ENCODE assay signal across 8 cellular contexts in genomic region chr10:89207181-89207800, GRCh38. TPM values are rescaled to one million over a fixed set of nuclear protein-coding genes. Genes with fewer than 3 reads are reported as not detected.
A peak's percentile ranks its signal among the peaks of the same experiment; 100 is the strongest.
DNase-seq lines count a peak whose midpoint lies in the region; ATAC-seq and TF ChIP-seq lines count a peak whose summit lies in the region.

Gene CH25H, minus strand, starts transcription at chr10:89207317. Its CDS starts 25 bp downstream, at chr10:89207292.

- peak within 1 kb of the TSS; percentile 38 for H3K27ac Mint-ChIP-seq in activated CD8-positive, alpha-beta memory T cell treated with anti-CD3 and anti-CD28 coated beads, Interleukin-2, amount 10 ng/mL, durations not matched to agents 7 days and 5 days
- no peak within 1 kb of the TSS for H3K27ac Mint-ChIP-seq in activated naive CD8-positive, alpha-beta T cell
- no peak within 1 kb of the TSS for H3K27ac Mint-ChIP-seq in neural progenitor cell

- no peaks in the 10 kb centered on the region for H3K9me2 ChIP-seq in OCI-LY1 (ENCODE audit: low read depth, low read length)

- peak; percentile 64 for DNase-seq in activated CD8-positive, alpha-beta memory T cell treated with anti-CD3 and anti-CD28 coated beads, Interleukin-2, amount 10 ng/mL, durations not matched to agents 7 days and 5 days
- no peak for DNase-seq in activated CD8-positive, alpha-beta memory T cell treated with anti-CD3 and anti-CD28 coated beads for 24 hours
- peak; percentile 53 for DNase-seq in glomerular visceral epithelial cell (ENCODE audit: extremely low spot score)
- peak; percentile 81 for DNase-seq in neural progenitor cell (ENCODE audit: low spot score)
- peak; percentile 42 for DNase-seq in thoracic aorta (ENCODE audit: low spot score)
- DNase-seq in NCI-H1092 (lab: John Stamatoyannopoulos, UW): no peak

- ATAC-seq in activated CD8-positive, alpha-beta memory T cell treated with anti-CD3 and anti-CD28 coated beads, Interleukin-2, amount 10 ng/mL, durations not matched to agents 7 days and 5 days: peak; percentile 72
- ATAC-seq in thoracic aorta (ENCODE audit: insufficient number of reproducible peaks, low FRiP score, low read depth): peak; percentile 42

- no peak within 1 kb of the TSS for H3K4me3 ChIP-seq in OCI-LY1 (ENCODE audit: low read depth, low read length, poor library complexity, severe bottlenecking)
- H3K4me3 ChIP-seq in neural progenitor cell: peak within 1 kb of the TSS; percentile 48
- peak within 1 kb of the TSS; percentile 78 for H3K4me3 ChIP-seq in thoracic aorta

- peaks cover 30% of the 10 kb centered on the region for H3K27me3 Mint-ChIP-seq in activated CD8-positive, alpha-beta memory T cell treated with anti-CD3 and anti-CD28 coated beads, Interleukin-2, amount 10 ng/mL, durations not matched to agents 7 days and 5 days
- H3K27me3 Mint-ChIP-seq in activated naive CD8-positive, alpha-beta T cell: peaks cover 24% of the 10 kb centered on the region
- H3K27me3 Mint-ChIP-seq in neural progenitor cell (ENCODE audit: insufficient read depth, low read depth): peaks cover 25% of the 10 kb centered on the region

- peak within 1 kb of the TSS; percentile 73 for H3K4me3 Mint-ChIP-seq in activated CD8-positive, alpha-beta memory T cell treated with anti-CD3 and anti-CD28 coated beads, Interleukin-2, amount 10 ng/mL, durations not matched to agents 7 days and 5 days
- H3K4me3 Mint-ChIP-seq in activated naive CD8-positive, alpha-beta T cell: peak within 1 kb of the TSS; percentile 89
- H3K4me3 Mint-ChIP-seq in neural progenitor cell: peak within 1 kb of the TSS; percentile 80

- no peaks in the 10 kb centered on the region for H3K36me3 ChIP-seq in OCI-LY1 (ENCODE audit: insufficient read depth, low read length)
- H3K36me3 ChIP-seq in neural progenitor cell: no peaks in the 10 kb centered on the region
- no peaks in the 10 kb centered on the region for H3K36me3 ChIP-seq in thoracic aorta

- no peaks in the 10 kb centered on the region for H3K9me3 ChIP-seq in OCI-LY1 (ENCODE audit: low read length)
- no peaks in the 10 kb centered on the region for H3K9me3 ChIP-seq in neural progenitor cell (ENCODE audit: low read depth)
- no peaks in the 10 kb centered on the region for H3K9me3 ChIP-seq in thoracic aorta

- H3K27me3 ChIP-seq in OCI-LY1 (ENCODE audit: insufficient read depth, low read length): no peaks in the 10 kb centered on the region
- peaks cover 84% of the 10 kb centered on the region for H3K27me3 ChIP-seq in neural progenitor cell
- no peaks in the 10 kb centered on the region for H3K27me3 ChIP-seq in thoracic aorta (replicated peaks; ENCODE audit: insufficient read depth)

- H3K9me3 Mint-ChIP-seq in activated CD8-positive, alpha-beta memory T cell treated with anti-CD3 and anti-CD28 coated beads, Interleukin-2, amount 10 ng/mL, durations not matched to agents 7 days and 5 days (ENCODE audit: low read depth): no peaks in the 10 kb centered on the region
- no peaks in the 10 kb centered on the region for H3K9me3 Mint-ChIP-seq in activated naive CD8-positive, alpha-beta T cell (ENCODE audit: low read depth)
- H3K9me3 Mint-ChIP-seq in neural progenitor cell: no peaks in the 10 kb centered on the region

- no peaks in the 10 kb centered on the region for H3K4me1 ChIP-seq in OCI-LY1 (ENCODE audit: insufficient read depth, low read length, severe bottlenecking)
- H3K4me1 ChIP-seq in neural progenitor cell: peaks cover 9% of the 10 kb centered on the region
- H3K4me1 ChIP-seq in thoracic aorta (ENCODE audit: control insufficient read depth in 1 of 2, low read depth in 2 of 2): peaks cover 14 to 19% of the 10 kb centered on the region in 2 donors

- TF ChIP-seq CTCF in OCI-LY1 (IDR thresholded peaks at IDR 0.05; ENCODE audit: low read length): no peak
- TF ChIP-seq CTCF in neural progenitor cell (IDR thresholded peaks at IDR 0.05): no peak
- no peak for TF ChIP-seq CTCF in thoracic aorta (IDR thresholded peaks at IDR 0.05)

- H2AFZ ChIP-seq in OCI-LY1 (ENCODE audit: low read length): no peak within 1 kb of the TSS
- peak within 1 kb of the TSS; percentile 80 for H2AFZ ChIP-seq in neural progenitor cell (replicated peaks)

- no peak within 1 kb of the TSS for H3K9ac ChIP-seq in OCI-LY1 (ENCODE audit: low read length)
- no peak within 1 kb of the TSS for H3K9ac ChIP-seq in neural progenitor cell

- no peaks in the 10 kb centered on the region for H3K36me3 Mint-ChIP-seq in activated CD8-positive, alpha-beta memory T cell treated with anti-CD3 and anti-CD28 coated beads, Interleukin-2, amount 10 ng/mL, durations not matched to agents 7 days and 5 days
- H3K36me3 Mint-ChIP-seq in activated naive CD8-positive, alpha-beta T cell: no peaks in the 10 kb centered on the region
- no peaks in the 10 kb centered on the region for H3K36me3 Mint-ChIP-seq in neural progenitor cell

- H3K4me1 Mint-ChIP-seq in activated CD8-positive, alpha-beta memory T cell treated with anti-CD3 and anti-CD28 coated beads, Interleukin-2, amount 10 ng/mL, durations not matched to agents 7 days and 5 days: peaks cover 19% of the 10 kb centered on the region
- peaks cover 15% of the 10 kb centered on the region for H3K4me1 Mint-ChIP-seq in activated naive CD8-positive, alpha-beta T cell (ENCODE audit: low read depth)
- H3K4me1 Mint-ChIP-seq in neural progenitor cell: peaks cover 7% of the 10 kb centered on the region

- H4K20me1 ChIP-seq in OCI-LY1 (ENCODE audit: insufficient read depth, low read length) (no peaks in the 10 kb centered on the region), neural progenitor cell (ENCODE audit: low read depth) (no peaks in the 10 kb centered on the region)

- H3K27ac ChIP-seq in OCI-LY1 (ENCODE audit: low read depth, low read length, poor library complexity, severe bottlenecking): no peak within 1 kb of the TSS
- H3K27ac ChIP-seq in neural progenitor cell: no peak within 1 kb of the TSS
- H3K27ac ChIP-seq in thoracic aorta: peak within 1 kb of the TSS in 1 of 2 donors; percentile 19

- CTCF ChIA-PET in activated CD8-positive, alpha-beta memory T cell treated with anti-CD3 and anti-CD28 coated beads, Interleukin-2, amount 10 ng/mL, durations not matched to agents 7 days and 5 days (lab: Charles Lee): interaction anchor here (0.9 to 4.4 kb wide), 19 partner anchors 9 to 642 kb away, joined by 3 to 42 read pairs (median 4); partner anchors contain the start of gene FAS

- H3K79me2 ChIP-seq in OCI-LY1 (ENCODE audit: insufficient read depth, low read length) (no peaks in the 10 kb centered on the region), neural progenitor cell (ENCODE audit: low read depth) (no peaks in the 10 kb centered on the region)

- H3K4me2 ChIP-seq in OCI-LY1 (ENCODE audit: low read length) (peak within 1 kb of the TSS; percentile 17; the same call in 1 of the 2 replicates), neural progenitor cell (peak within 1 kb of the TSS; percentile 82)

- H3F3A ChIP-seq in OCI-LY1 (ENCODE audit: insufficient read depth, low read length) (no peaks in the 10 kb centered on the region), neural progenitor cell (ENCODE audit: low read depth) (peaks cover 6% of the 10 kb centered on the region)

RNA-seq across cellular contexts. Expression of gene CH25H, which starts in this region (rescaled TPM):
- total RNA-seq in activated CD8-positive, alpha-beta memory T cell treated with anti-CD3 and anti-CD28 coated beads, Interleukin-2, amount 10 ng/mL, durations not matched to agents 7 days and 5 days: not detected
- total RNA-seq in neural progenitor cell (ENCODE audit: low replicate concordance) (not detected in 2 replicates), thoracic aorta (1 to 10 TPM; 2.7 to 5.6 TPM)

Comparison
In these comparisons a context has a peak if more than half of its experiments do, and no peak if none do; other contexts are left out.
1. Peak in DNase-seq and ATAC-seq in activated CD8-positive, alpha-beta memory T cell treated with anti-CD3 and anti-CD28 coated beads, Interleukin-2, amount 10 ng/mL, durations not matched to agents 7 days and 5 days; RNA of the gene not detected or under 1 TPM.
2. Peak in DNase-seq, H3K4me3 ChIP-seq and H3K4me2 ChIP-seq in neural progenitor cell; RNA of the gene not detected or under 1 TPM.
3. DNase-seq: peak in glomerular visceral epithelial cell (single experiment) and thoracic aorta (single experiment); none in activated CD8-positive, alpha-beta memory T cell treated with anti-CD3 and anti-CD28 coated beads for 24 hours (single experiment) and NCI-H1092 (single experiment).
4. Peak in every context shown above with its lines, with median percentiles within 50 percentile points of each other: H3K4me3 Mint-ChIP-seq.